8 cellular contexts compared by ENCODE assay signal in genomic region chr2:147843421-147843863, GRCh38. TPM values are rescaled to one million over a fixed set of nuclear protein-coding genes. Genes with fewer than 3 reads are reported as not detected.
DNase-seq lines count a peak whose midpoint lies in the region; FAIRE-seq and TF ChIP-seq lines count a peak whose summit lies in the region.

No MANE protein-coding gene starts in this region.

- H3K36me3 ChIP-seq in DOHH2 (ENCODE audit: control insufficient read depth, low read length), result no peaks in the 10 kb centered on the region
- no peaks in the 10 kb centered on the region for H3K36me3 ChIP-seq in NT2/D1 (ENCODE audit: insufficient read depth, insufficient read length, low read length)
- H3K36me3 ChIP-seq in endothelial cell of umbilical vein (ENCODE audit: control insufficient read depth in 2 of 2, extremely low read depth in 1 of 2, insufficient read depth in 2 of 2, low read length in 2 of 2), result no peaks in the 10 kb centered on the region
- no peaks in the 10 kb centered on the region for H3K36me3 ChIP-seq in trophoblast cell (ENCODE audit: control insufficient read depth in 1 of 2, insufficient read depth in 2 of 2, low read length in 2 of 2)

- H2BK5ac ChIP-seq in trophoblast cell (ENCODE audit: low read depth, low read length, poor library complexity), result peak overlapping the region; percentile 89

- H3K27me3 ChIP-seq in DOHH2 (ENCODE audit: control insufficient read depth, low read length) (peaks cover 21% of the 10 kb centered on the region), NT2/D1 (ENCODE audit: insufficient read depth, insufficient read length) (no peaks in the 10 kb centered on the region), endothelial cell of umbilical vein (ENCODE audit: control insufficient read depth in 2 of 2, insufficient read depth in 2 of 2, low read length in 2 of 2) (peaks cover 0 to 2% of the 10 kb centered on the region in 2 experiments), trophoblast cell (ENCODE audit: insufficient read depth, low read length) (no peaks in the 10 kb centered on the region)

- H3K9ac ChIP-seq in NT2/D1 (ENCODE audit: insufficient read length, low read depth), result peak overlapping the region; percentile 85
- H3K9ac ChIP-seq in endothelial cell of umbilical vein (replicated peaks; ENCODE audit: extremely low read depth, insufficient read depth, low read length), result peak overlapping the region; percentile 87
- H3K9ac ChIP-seq in trophoblast cell (ENCODE audit: low read length), result peak overlapping the region; percentile 81

- H2AFZ ChIP-seq in endothelial cell of umbilical vein (ENCODE audit: low read depth, low read length) (peak overlapping the region; percentile 97), trophoblast cell (ENCODE audit: insufficient read depth, low read length, poor library complexity) (peak overlapping the region; percentile 78)

- no peak overlapping the region for H2BK12ac ChIP-seq in trophoblast cell (ENCODE audit: low read length)

- H2BK120ac ChIP-seq in trophoblast cell (ENCODE audit: insufficient read depth, low read length, poor library complexity), result peak overlapping the region; percentile 75

- H3K79me2 ChIP-seq in DOHH2 (ENCODE audit: control insufficient read depth, low read length) (peaks cover 30% of the 10 kb centered on the region), endothelial cell of umbilical vein (ENCODE audit: control insufficient read depth, insufficient read depth, low read length) (peaks cover 17% of the 10 kb centered on the region), trophoblast cell (ENCODE audit: control insufficient read depth, insufficient read depth, low read length, poor library complexity) (peaks cover 8% of the 10 kb centered on the region)

- H3K79me1 ChIP-seq in trophoblast cell (ENCODE audit: low read length), result peaks cover 12% of the 10 kb centered on the region

- H3K23ac ChIP-seq in trophoblast cell (ENCODE audit: low read length), result peak overlapping the region; percentile 18

- POLR2A ChIA-PET in endothelial cell of umbilical vein (lab: Charles Lee), result interaction anchor here (1.3 kb wide), 1 partner anchor 54 kb away, joined by 3 read pairs; no protein-coding TSS in a partner anchor

- H3F3A ChIP-seq in DOHH2 (ENCODE audit: control insufficient read depth, insufficient read depth), result peaks cover 11% of the 10 kb centered on the region

- peak overlapping the region; percentile 90 for H4K91ac ChIP-seq in trophoblast cell (ENCODE audit: low read depth, low read length)

- FAIRE-seq in endothelial cell of umbilical vein (lab: Jason Lieb, UNC), result peak; percentile 62

- peak overlapping the region; percentile 79 for H3K4me2 ChIP-seq in DOHH2 (ENCODE audit: low read length)
- H3K4me2 ChIP-seq in endothelial cell of umbilical vein (ENCODE audit: insufficient read depth, low read length), result peak overlapping the region; percentile 99
- peak overlapping the region; percentile 91 for H3K4me2 ChIP-seq in trophoblast cell (ENCODE audit: low read length)

- H3K4me3 ChIP-seq in DOHH2 (ENCODE audit: low read length), result peak overlapping the region; percentile 83
- peak overlapping the region; percentile 72 for H3K4me3 ChIP-seq in NT2/D1 (ENCODE audit: insufficient read length, low read depth)
- peak overlapping the region; percentile 60 to 93 (median 85) for H3K4me3 ChIP-seq in endothelial cell of umbilical vein (replicated peaks in 1 of 3; ENCODE audit: insufficient read depth in 1 of 3, low read depth in 1 of 3, low read length in 3 of 3)
- peak overlapping the region; percentile 80 for H3K4me3 ChIP-seq in trophoblast cell (ENCODE audit: low read depth, low read length)

- peak overlapping the region; percentile 93 for H3K14ac ChIP-seq in trophoblast cell (ENCODE audit: low read length)

- CTCF ChIA-PET in endothelial cell of umbilical vein (lab: Charles Lee), result interaction anchor here (1.1 to 3.2 kb wide), 9 partner anchors 12 to 1110 kb away, joined by 3 to 28 read pairs (median 4); no protein-coding TSS in a partner anchor

- H3K4me1 ChIP-seq in DOHH2 (ENCODE audit: control insufficient read depth, low read length) (peaks cover 37% of the 10 kb centered on the region), NT2/D1 (ENCODE audit: insufficient read depth, insufficient read length) (no peaks in the 10 kb centered on the region), endothelial cell of umbilical vein (ENCODE audit: control insufficient read depth, extremely low read depth, insufficient read depth, low read length) (peaks cover 20% of the 10 kb centered on the region), trophoblast cell (ENCODE audit: control insufficient read depth in 1 of 2, insufficient read depth in 2 of 2, low read length in 2 of 2) (peaks cover 0 to 2% of the 10 kb centered on the region in 2 experiments)

- dilution Hi-C loops in endothelial cell of umbilical vein (cut with MboI; ENCODE audit: extremely low pct_ligation_motif_present, low sequenced_read_pairs), result no loop called here

- no TSS peak for BruUV-seq in endothelial cell of umbilical vein (replicated peaks; lab: Mats Ljungman, UMichigan)

- no peak for TF ChIP-seq POLR2A in endothelial cell of umbilical vein (IDR thresholded peaks at IDR 0.05; ENCODE audit: low read depth, low read length)

- no peak overlapping the region for H2AK5ac ChIP-seq in trophoblast cell (ENCODE audit: low read length)

- TF ChIP-seq CTCF in DOHH2 (IDR thresholded peaks at IDR 0.05; ENCODE audit: low read depth, low read length, poor library complexity, severe bottlenecking) (no peak), endothelial cell of umbilical vein (IDR thresholded peaks at IDR 0.05; ENCODE audit: extremely low read depth in 1 of 2, insufficient read depth in 1 of 2, low read depth in 1 of 2, low read length in 2 of 2) (no peak)

- peak overlapping the region; percentile 81 for H3K4ac ChIP-seq in trophoblast cell (ENCODE audit: low read depth, low read length)

- peak overlapping the region; percentile 91 for H3K18ac ChIP-seq in trophoblast cell (ENCODE audit: low read length)

- H3K27ac ChIP-seq in DOHH2 (ENCODE audit: low read depth, low read length) (peak overlapping the region; percentile 55), endothelial cell of umbilical vein (ENCODE audit: insufficient read depth, low read depth, low read length) (peak overlapping the region; percentile 65), trophoblast cell (ENCODE audit: low read depth, low read length) (peak overlapping the region; percentile 100)

- H3K9me1 ChIP-seq in endothelial cell of umbilical vein (replicated peaks; ENCODE audit: control insufficient read depth, extremely low read depth, insufficient read depth, low read length), result no peaks in the 10 kb centered on the region

- peak overlapping the region; percentile 96 for H4K8ac ChIP-seq in trophoblast cell (ENCODE audit: low read depth, low read length)

- intact Hi-C loops in endothelial cell of umbilical vein (cut with micrococcal nuclease), result loop anchor here (5.0 to 10.0 kb wide), 2 partner anchors 801 to 1111 kb away; partner anchors contain the start of gene EPC2

- WGBS in trophoblast cell (ENCODE audit: extremely low coverage, insufficient coverage, insufficient read length), result no CpG with 5 or more reads among the region's 18 CpGs

- no peaks in the 10 kb centered on the region for H3K9me2 ChIP-seq in DOHH2 (replicated peaks; ENCODE audit: control insufficient read depth, low read length)

- H3K9me3 ChIP-seq in DOHH2 (ENCODE audit: control insufficient read depth, insufficient read depth, low read length) (no peaks in the 10 kb centered on the region), NT2/D1 (ENCODE audit: insufficient read depth, low read length) (no peaks in the 10 kb centered on the region), endothelial cell of umbilical vein (replicated peaks; ENCODE audit: control insufficient read depth, insufficient read depth, low read length) (no peaks in the 10 kb centered on the region), trophoblast cell (ENCODE audit: insufficient read depth, low read depth, low read length) (no peaks in the 10 kb centered on the region)

- H4K20me1 ChIP-seq in DOHH2 (ENCODE audit: control insufficient read depth, insufficient read depth, low read depth, low read length), result no peaks in the 10 kb centered on the region; the same call in 1 of the 2 replicates
- no peaks in the 10 kb centered on the region for H4K20me1 ChIP-seq in endothelial cell of umbilical vein (replicated peaks; ENCODE audit: control insufficient read depth, extremely low read depth, insufficient read depth, low read length)

- peak; percentile 9 for DNase-seq in NT2/D1 (ENCODE audit: low read depth, low spot score)
- DNase-seq in endothelial cell of umbilical vein (ENCODE audit: low read depth, low spot score), result no peak
- peak; percentile 6 to 43 for DNase-seq in trophoblast cell
- no peak for DNase-seq in NCI-H2196 (lab: John Stamatoyannopoulos, UW; ENCODE audit: unreplicated experiment)
- no peak for DNase-seq in stimulated activated CD4-positive, alpha-beta T cell treated with anti-CD3 and anti-CD28 coated beads, Interleukin-2, amount 100 ng/mL, for 48 hours
- DNase-seq in SKM-1 (lab: John Stamatoyannopoulos, UW; ENCODE audit: unreplicated experiment), result no peak
- DNase-seq in mucosa of gallbladder (ENCODE audit: low spot score), result no peak

- peak overlapping the region; percentile 88 for H4K12ac ChIP-seq in trophoblast cell (ENCODE audit: low read depth, low read length)

TF ChIP-seq in endothelial cell of umbilical vein, 7 proteins besides CTCF, POLR2A, EP300 and RAD21:
- TF ChIP-seq MYC (IDR thresholded peaks at IDR 0.05; ENCODE audit: low read depth, low read length), result no peak
- no peak for TF ChIP-seq EZH2 (IDR thresholded peaks at IDR 0.05; ENCODE audit: borderline replicate concordance, low read depth, low read length, severe bottlenecking)
- peak; percentile 30 for TF ChIP-seq MAX (IDR thresholded peaks at IDR 0.05; ENCODE audit: insufficient read depth, insufficient read length)
- no peak for TF ChIP-seq POLR2AphosphoS5 (IDR thresholded peaks at IDR 0.05; ENCODE audit: insufficient read depth, low read depth, low read length)

RNA-seq across cellular contexts. Expression of gene ACVR2A, which starts 1.4 kb away (rescaled TPM):
- 7.5 and 7.9 TPM in 2 replicates for total RNA-seq in endothelial cell of umbilical vein
- polyA plus RNA-seq in endothelial cell of umbilical vein, result 1.7 and 2.0 TPM in 2 replicates
- 2.1 and 3.1 TPM in 2 replicates for polyA plus RNA-seq in endothelial cell of umbilical vein (2011; cell fraction: cytosol; rRNA removed)
- 14.5 and 16.5 TPM in 2 replicates for polyA plus RNA-seq in endothelial cell of umbilical vein (2011; cell fraction: nucleus; rRNA removed)
- polyA plus RNA-seq in endothelial cell of umbilical vein (2012), result 4.1 and 4.5 TPM in 2 replicates
- 7.0 and 7.5 TPM in 2 replicates for polyA minus RNA-seq in endothelial cell of umbilical vein
- 2.7 TPM for polyA minus RNA-seq in endothelial cell of umbilical vein (2011; cell fraction: cytosol; rRNA and poly(A)+ RNA removed)
- polyA minus RNA-seq in endothelial cell of umbilical vein (2011; cell fraction: nucleus; rRNA and poly(A)+ RNA removed), result 12.6 and 17.7 TPM in 2 replicates
- 13.6 and 14.8 TPM in 2 replicates for polyA plus RNA-seq in trophoblast cell (2013)
- total RNA-seq in mucosa of gallbladder, result 28.8 TPM

Comparison
In these comparisons a context has a peak if more than half of its experiments do, and no peak if none do; other contexts are left out.
1. DNase-seq: peak in NT2/D1 (single experiment) and trophoblast cell (2 of 2); none in endothelial cell of umbilical vein (single experiment), NCI-H2196 (single experiment), stimulated activated CD4-positive, alpha-beta T cell treated with anti-CD3 and anti-CD28 coated beads, Interleukin-2, amount 100 ng/mL, for 48 hours (0 of 2), SKM-1 (single experiment) and mucosa of gallbladder (single experiment).
2. Peak in every context shown above with its lines, with median percentiles within 50 percentile points of each other: H3K27ac ChIP-seq, H3K4me2 ChIP-seq, H3K4me3 ChIP-seq and H3K9ac ChIP-seq.